In the genomic region with DNA sequence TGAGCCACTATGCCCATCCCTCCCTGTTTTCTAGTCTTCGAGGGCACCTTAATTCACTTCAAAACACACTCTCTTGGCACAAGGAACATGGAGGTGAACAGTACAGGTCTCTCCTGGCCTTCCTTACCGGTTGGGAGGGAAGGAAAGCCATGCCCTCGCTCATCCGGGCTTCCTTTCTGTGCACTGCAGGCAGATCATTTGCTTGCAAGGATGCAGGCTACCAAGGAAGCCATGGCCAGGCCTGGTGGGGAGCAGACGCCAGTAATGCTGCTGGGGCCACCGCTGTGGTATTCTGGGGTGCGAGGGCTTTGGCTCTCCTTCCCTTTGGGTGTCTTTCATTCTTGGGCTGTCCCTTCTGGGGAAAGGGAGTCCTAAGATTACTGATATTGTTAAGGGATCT, we compare ENCODE assay signal across 23 cellular contexts.
DNase-seq lines count a peak whose midpoint lies in the region; ATAC-seq, FAIRE-seq and TF ChIP-seq lines count a peak whose summit lies in the region.
"Had no signal": no experiment of that assay in that cellular context is flagged by ENCODE, and none has a peak within 500 bp of the region (broad histone marks: within the 10 kb centered on the region; RNA-seq: fewer than 3 reads in every experiment).

No MANE protein-coding gene starts in this region.

- POLR2A ChIA-PET in HepG2 (lab: Yijun Ruan, JAX) = no interaction called here

- H3K79me2 ChIP-seq in HepG2 (ENCODE audit: insufficient read depth, low read length) = no peaks in the 10 kb centered on the region

- no peak for TF ChIP-seq CTCF in HepG2 (CRISPR knock-in tag; IDR thresholded peaks at IDR 0.05)
- TF ChIP-seq CTCF in right lobe of liver (IDR thresholded peaks at IDR 0.05) = no peak
- TF ChIP-seq CTCF in kidney (IDR thresholded peaks at IDR 0.05; ENCODE audit: borderline replicate concordance, extremely low read depth, insufficient read depth) = no peak

- 0 out of 2 replicates have a peak, but pooled peaks cover 4% of the 10 kb centered on the region for H3K9me3 ChIP-seq in HepG2 (ENCODE audit: low read length)
- H3K9me3 ChIP-seq in right lobe of liver = no peaks in the 10 kb centered on the region
- no peaks in the 10 kb centered on the region for H3K9me3 ChIP-seq in kidney (ENCODE audit: control insufficient read depth in 1 of 2, low read length in 2 of 2)
- H3K9me3 ChIP-seq: A549, BE2C had no signal

- in situ Hi-C loops in HepG2 (cut with HindIII; ENCODE audit: extremely low pct_ligation_motif_present, low pct_unique_long_range_greater_than_20kb) = no loop called here

- H2AFZ ChIP-seq in HepG2 (ENCODE audit: low read length) = no peak overlapping the region

- H3K27ac ChIP-seq in HepG2 (ENCODE audit: extremely low read length, insufficient read depth, low read length) (no peak overlapping the region), right lobe of liver (no peak overlapping the region), kidney (ENCODE audit: low read depth in 2 of 2, low read length in 2 of 2) (no peak overlapping the region)
- H3K27ac ChIP-seq: 22Rv1, A549, BLaER1 had no signal

- intact Hi-C loops in HepG2 (cut with micrococcal nuclease; ENCODE audit: unreplicated experiment) (loop anchor here (5.0 kb wide), 1 partner anchor 88 kb away; a partner anchor contains a TSS), right lobe of liver (cut with DNase I) (no loop called here), kidney (cut with DNase I) (no loop called here), posterior vena cava (cut with DNase I) (no loop called here)

- DNase-seq in HepG2 (ENCODE audit: low spot score) (no peak), right lobe of liver (no peak), kidney (peak; percentile 24), posterior vena cava (ENCODE audit: low spot score) (peak; percentile 38), NCI-H774 (lab: John Stamatoyannopoulos, UW) (no peak), DMS53 (lab: John Stamatoyannopoulos, UW) (no peak)
- DNase-seq: BE2C; C1 segment of cervical spinal cord; CD4-positive, alpha-beta memory T cell; CD4-positive, CD25-positive, alpha-beta regulatory T cell; CD8-positive, alpha-beta memory T cell; COR-L47; DMS 273 treated with DMSO at 0.1 percent for 48 hours; DMS153; DMS79 treated with DMSO at 0.1 percent for 48 hours; GF-D8 had no signal

- WGBS in HepG2 (ENCODE audit: low lambda C conversion rate) = 61% methylated on average over 7 of the region's 7 CpGs
- 76% methylated on average over 7 of the region's 7 CpGs for WGBS in right lobe of liver (ENCODE audit: insufficient coverage, low coverage, low lambda C conversion rate, missing lambda C conversion rate)

- TF ChIP-seq RAD21 in HepG2 (CRISPR knock-in tag; IDR thresholded peaks at IDR 0.05) = no peak

- no peak for ATAC-seq in HepG2
- ATAC-seq in right lobe of liver = no peak
- no peak for ATAC-seq in HG03097 (IDR thresholded peaks at IDR 0.05; ENCODE audit: low FRiP score, unreplicated experiment)
- ATAC-seq: A549 had no signal

- peaks cover 71% of the 10 kb centered on the region for H3K4me1 ChIP-seq in HepG2 (ENCODE audit: insufficient read depth, low read length)
- no peaks in the 10 kb centered on the region for H3K4me1 ChIP-seq in right lobe of liver
- H3K4me1 ChIP-seq in kidney (ENCODE audit: control insufficient read depth in 1 of 2, insufficient read depth in 1 of 2, low read depth in 1 of 2, low read length in 2 of 2) = no peaks in the 10 kb centered on the region
- H3K4me1 ChIP-seq: A549, BE2C, BLaER1 had no signal

- H3K4me2 ChIP-seq in HepG2 (ENCODE audit: low read depth, low read length) = no peak overlapping the region; the same call in 1 of the 2 replicates
- H3K4me2 ChIP-seq: A549, BLaER1 had no signal

- TF ChIP-seq POLR2A in HepG2 (IDR thresholded peaks at IDR 0.05; ENCODE audit: insufficient read depth in 1 of 2, low read depth in 2 of 2, low read length in 2 of 2) = no peak
- no peak for TF ChIP-seq POLR2A in right lobe of liver (IDR thresholded peaks at IDR 0.05)

- TF ChIP-seq EP300 in HepG2 (IDR thresholded peaks at IDR 0.05; ENCODE audit: low read depth in 2 of 2, low read length in 2 of 2) (no peak), HepG2 (CRISPR knock-in tag; IDR thresholded peaks at IDR 0.05; ENCODE audit: borderline replicate concordance) (no peak)

- no peak overlapping the region for H3K9ac ChIP-seq in HepG2 (ENCODE audit: insufficient read depth, low read depth, low read length)
- H3K9ac ChIP-seq in kidney (ENCODE audit: low read length in 2 of 2) = no peak overlapping the region
- H3K9ac ChIP-seq: BLaER1 had no signal

- no peak overlapping the region for H3K4me3 ChIP-seq in HepG2 (replicated peaks in 1 of 3; ENCODE audit: insufficient read depth in 1 of 3, low read depth in 2 of 3, low read length in 3 of 3)
- no peak overlapping the region for H3K4me3 ChIP-seq in right lobe of liver
- H3K4me3 ChIP-seq in kidney (ENCODE audit: low read length in 2 of 2) = no peak overlapping the region
- H3K4me3 ChIP-seq: A549, BLaER1 had no signal

- CTCF ChIA-PET in HepG2 (lab: Yijun Ruan, JAX; ENCODE audit: low intra/inter-chr PET ratio, low total read pairs) = no interaction called here

- FAIRE-seq in HepG2 (lab: Jason Lieb, UNC) (no peak), kidney (lab: Jason Lieb, UNC) (no peak)
- FAIRE-seq: A549, G401.6, GM12891, GM18507 had no signal

- H4K20me1 ChIP-seq in HepG2 (ENCODE audit: insufficient read depth, low read length) = no peaks in the 10 kb centered on the region
- H4K20me1 ChIP-seq: BLaER1 had no signal

- H3K36me3 ChIP-seq in HepG2 (replicated peaks in 1 of 2; ENCODE audit: control insufficient read depth in 1 of 2, insufficient read depth in 2 of 2, low read length in 2 of 2) (no peaks in the 10 kb centered on the region), right lobe of liver (no peaks in the 10 kb centered on the region), kidney (ENCODE audit: control insufficient read depth in 1 of 2, insufficient read depth in 2 of 2, low read length in 2 of 2) (no peaks in the 10 kb centered on the region)
- H3K36me3 ChIP-seq: BE2C, BLaER1 had no signal

- H3K27me3 ChIP-seq in HepG2 (ENCODE audit: control insufficient read depth in 1 of 2, insufficient read depth in 2 of 2, low read length in 2 of 2) (peaks cover 7 to 12% of the 10 kb centered on the region in 2 experiments; a peak in 4 of 5 replicates), right lobe of liver (no peaks in the 10 kb centered on the region)
- H3K27me3 ChIP-seq: BE2C, BLaER1 had no signal

- no TSS peak for BruUV-seq in HepG2 (replicated peaks; lab: Mats Ljungman, UMichigan)

TF ChIP-seq in HepG2, 621 proteins besides CTCF, POLR2A, EP300 and RAD21:
- TF ChIP-seq, protein P1, sequence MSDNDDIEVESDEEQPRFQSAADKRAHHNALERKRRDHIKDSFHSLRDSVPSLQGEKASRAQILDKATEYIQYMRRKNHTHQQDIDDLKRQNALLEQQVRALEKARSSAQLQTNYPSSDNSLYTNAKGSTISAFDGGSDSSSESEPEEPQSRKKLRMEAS (IDR thresholded peaks at IDR 0.05) = 0 out of 2 replicates have a peak, but pooled peaks have one; percentile 4
- TF ChIP-seq SOX6 (IDR thresholded peaks at IDR 0.05) (no peak), SOX6 (CRISPR knock-in tag; IDR thresholded peaks at IDR 0.05) (no peak), HOXA5 (CRISPR knock-in tag; IDR thresholded peaks at IDR 0.05) (no peak), ZFP41 (CRISPR knock-in tag; IDR thresholded peaks at IDR 0.05; ENCODE audit: borderline replicate concordance) (no peak), SMAD1 (CRISPR knock-in tag; IDR thresholded peaks at IDR 0.05; ENCODE audit: borderline replicate concordance, low read depth) (0 out of 2 replicates have a peak, but pooled peaks have one; percentile 19), CBFB (CRISPR knock-in tag; IDR thresholded peaks at IDR 0.05) (no peak), ELF3 (CRISPR knock-in tag; IDR thresholded peaks at IDR 0.05) (no peak), ELF4 (CRISPR knock-in tag; IDR thresholded peaks at IDR 0.05; ENCODE audit: borderline replicate concordance) (0 out of 2 replicates have a peak, but pooled peaks have one; percentile 38), NONO (IDR thresholded peaks at IDR 0.05) (no peak), NONO (CRISPR knock-in tag; conservative IDR thresholded peaks at IDR 0.05) (no peak)
- TF ChIP-seq, protein P2, sequence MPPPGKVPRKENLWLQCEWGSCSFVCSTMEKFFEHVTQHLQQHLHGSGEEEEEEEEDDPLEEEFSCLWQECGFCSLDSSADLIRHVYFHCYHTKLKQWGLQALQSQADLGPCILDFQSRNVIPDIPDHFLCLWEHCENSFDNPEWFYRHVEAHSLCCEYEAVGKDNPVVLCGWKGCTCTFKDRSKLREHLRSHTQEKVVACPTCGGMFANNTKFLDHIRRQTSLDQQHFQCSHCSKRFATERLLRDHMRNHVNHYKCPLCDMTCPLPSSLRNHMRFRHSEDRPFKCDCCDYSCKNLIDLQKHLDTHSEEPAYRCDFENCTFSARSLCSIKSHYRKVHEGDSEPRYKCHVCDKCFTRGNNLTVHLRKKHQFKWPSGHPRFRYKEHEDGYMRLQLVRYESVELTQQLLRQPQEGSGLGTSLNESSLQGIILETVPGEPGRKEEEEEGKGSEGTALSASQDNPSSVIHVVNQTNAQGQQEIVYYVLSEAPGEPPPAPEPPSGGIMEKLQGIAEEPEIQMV (CRISPR knock-in tag; IDR thresholded peaks at IDR 0.05; ENCODE audit: low read depth) = no peak
TF ChIP-seq in HepG2: peak in this region for 3.

Comparison
In these comparisons a context has a peak if more than half of its experiments do, and no peak if none do; other contexts are left out.
1. DNase-seq: peak in kidney (single experiment) and posterior vena cava (single experiment); none in HepG2 (single experiment), right lobe of liver (0 of 3), NCI-H774 (single experiment) and DMS53 (single experiment).